In genomic region chr6:24520929-24521546, GRCh38 we compare ENCODE assay signal across 8 cellular contexts. TPM values are rescaled to one million over a fixed set of nuclear protein-coding genes. Genes with fewer than 3 reads are reported as not detected.
DNase-seq lines count a peak whose midpoint lies in the region; ATAC-seq and TF ChIP-seq lines count a peak whose summit lies in the region.

No MANE protein-coding gene starts in this region.

- no TSS peak for BruUV-seq in IMR-90 (replicated peaks; lab: Mats Ljungman, UMichigan)

- H3K56ac ChIP-seq in IMR-90 (ENCODE audit: extremely low read depth, insufficient read depth, low read length), result no peak overlapping the region

- H3K36me3 ChIP-seq in IMR-90 (ENCODE audit: control insufficient read depth, insufficient read depth, low read length) (no peaks in the 10 kb centered on the region), uterus (no peaks in the 10 kb centered on the region)

- H2AFZ ChIP-seq in IMR-90 (replicated peaks; ENCODE audit: low read length, poor library complexity), result no peak overlapping the region

- DNase-seq in NCI-H1105 treated with DMSO at 0.1 percent for 48 hours (lab: John Stamatoyannopoulos, UW) (peak; percentile 15), NCI-H1105 (lab: John Stamatoyannopoulos, UW) (no peak), IMR-90 (peak; percentile 19), uterus (no peak)
- DNase-seq in activated CD4-positive, alpha-beta T cell treated with anti-CD3 and anti-CD28 coated beads for 4 hours, result peak; percentile 23 to 28

- POLR2A ChIA-PET in IMR-90 (lab: Charles Lee; ENCODE audit: unreplicated experiment), result interaction anchor here (0.6 kb wide), 1 partner anchor 20 kb away, joined by 3 read pairs; no protein-coding TSS in a partner anchor

- CTCF ChIA-PET in IMR-90 (lab: Yijun Ruan, JAX), result interaction anchor here (0.6 to 1.2 kb wide), 8 partner anchors 11 to 161 kb away, joined by 3 to 6 read pairs (median 3); no protein-coding TSS in a partner anchor

- no peak overlapping the region for H3K14ac ChIP-seq in IMR-90 (replicated peaks; ENCODE audit: low read depth, low read length)

- WGBS in IMR-90 (ENCODE audit: extremely low coverage in 2 of 2, insufficient read length in 1 of 2), 2 experiments, result no CpG with 5 or more reads among the region's 6 CpGs

- H3K4me3 ChIP-seq in IMR-90 (ENCODE audit: insufficient read depth, low read depth, low read length) (no peak overlapping the region), uterus (no peak overlapping the region)

- H3K27me3 Mint-ChIP-seq in nephron (ENCODE audit: low read depth), result no peaks in the 10 kb centered on the region

- no peak overlapping the region for H2BK120ac ChIP-seq in IMR-90 (ENCODE audit: low read depth, low read length)

- TF ChIP-seq CTCF in IMR-90 (conservative IDR thresholded peaks at IDR 0.05; ENCODE audit: low read depth, low read length) (peak; percentile 52), nephron (IDR thresholded peaks at IDR 0.05; ENCODE audit: unreplicated experiment in 3 of 3) (peak in 2 of 3 experiments; percentile 37 to 45), uterus (IDR thresholded peaks at IDR 0.05) (peak in 1 of 4 experiments; percentile 44)

- TF ChIP-seq RAD21 in IMR-90 (IDR thresholded peaks at IDR 0.05; ENCODE audit: low read length), result peak; percentile 39

- H2AK5ac ChIP-seq in IMR-90 (ENCODE audit: low read depth, low read length), result no peak overlapping the region

- no peaks in the 10 kb centered on the region for H4K20me1 ChIP-seq in IMR-90 (ENCODE audit: insufficient read depth, low read length)

- dilution Hi-C loops in IMR-90 (cut with HindIII; ENCODE audit: low sequenced_read_pairs, unreplicated experiment), result no loop called here

- TF ChIP-seq POLR2A in IMR-90 (IDR thresholded peaks at IDR 0.05; ENCODE audit: low read depth, low read length) (no peak), uterus (IDR thresholded peaks at IDR 0.05) (no peak)

- H3K4me2 ChIP-seq in IMR-90 (ENCODE audit: low read depth, low read length), result no peak overlapping the region

- H3K27ac Mint-ChIP-seq in nephron, result no peak overlapping the region

- H2BK5ac ChIP-seq in IMR-90 (ENCODE audit: low read depth, low read length, poor library complexity, severe bottlenecking), result no peak overlapping the region

- no peak overlapping the region for H3K27ac ChIP-seq in IMR-90 (ENCODE audit: insufficient read depth, low read length)
- H3K27ac ChIP-seq in uterus, result no peak overlapping the region

- in situ Hi-C loops in IMR-90 (cut with MboI; ENCODE audit: low sequenced_read_pairs), result no loop called here

- H3K79me1 ChIP-seq in IMR-90 (ENCODE audit: low read depth in 1 of 2, low read length in 2 of 2), result no peaks in the 10 kb centered on the region

- no peak overlapping the region for H3K23ac ChIP-seq in IMR-90 (ENCODE audit: low read depth, low read length)

- H2AK9ac ChIP-seq in IMR-90 (replicated peaks; ENCODE audit: low read depth, low read length, poor library complexity), result no peak overlapping the region

- no peaks in the 10 kb centered on the region for H3K9me3 ChIP-seq in IMR-90 (ENCODE audit: control insufficient read depth, insufficient read depth, low read length)
- no peaks in the 10 kb centered on the region for H3K9me3 ChIP-seq in uterus

- no peaks in the 10 kb centered on the region for H3K4me1 ChIP-seq in IMR-90 (ENCODE audit: control insufficient read depth, insufficient read depth, low read length)
- no peaks in the 10 kb centered on the region for H3K4me1 ChIP-seq in uterus

- H4K5ac ChIP-seq in IMR-90 (ENCODE audit: low read depth, low read length), result no peak overlapping the region

- no peak overlapping the region for H4K8ac ChIP-seq in IMR-90 (ENCODE audit: low read depth in 2 of 2, low read length in 2 of 2)

- H2BK15ac ChIP-seq in IMR-90 (ENCODE audit: low read depth, low read length), result no peak overlapping the region

- H3K9me1 ChIP-seq in IMR-90 (ENCODE audit: insufficient read depth, low read length), result peaks cover 7% of the 10 kb centered on the region; the same call in 1 of the 2 replicates

- intact Hi-C loops in IMR-90 (cut with micrococcal nuclease), result loop anchor here (1.0 kb wide), 1 partner anchor 90 kb away; no protein-coding TSS in a partner anchor
- intact Hi-C loops in uterus (cut with DNase I; ENCODE audit: low total_unique reads), result no loop called here

- peaks cover 2% of the 10 kb centered on the region; the same call in 1 of the 2 replicates for H3K27me3 ChIP-seq in IMR-90 (ENCODE audit: control insufficient read depth, insufficient read depth, low read length)
- H3K27me3 ChIP-seq in uterus, result no peaks in the 10 kb centered on the region

- no peak overlapping the region for H2BK20ac ChIP-seq in IMR-90 (ENCODE audit: low read depth, low read length)

- H3K4me3 Mint-ChIP-seq in nephron, result no peak overlapping the region

- no peak overlapping the region for H3K9ac ChIP-seq in IMR-90 (ENCODE audit: low read depth, low read length)

- peaks cover 21% of the 10 kb centered on the region for H3K36me3 Mint-ChIP-seq in nephron (ENCODE audit: low read depth)

- H3K4me1 Mint-ChIP-seq in nephron, result peaks cover 6% of the 10 kb centered on the region

- ATAC-seq in GM21528 (IDR thresholded peaks at IDR 0.05; ENCODE audit: low FRiP score, unreplicated experiment), result peak; percentile 44
- ATAC-seq in IMR-90 (ENCODE audit: low read depth), result peak; percentile 98
- ATAC-seq in esophagus mucosa, result peak; percentile 69

- H3K9me3 Mint-ChIP-seq in nephron, result no peaks in the 10 kb centered on the region

- H3K18ac ChIP-seq in IMR-90 (ENCODE audit: low read depth, low read length), result no peak overlapping the region

- no peak overlapping the region for H3K4ac ChIP-seq in IMR-90 (ENCODE audit: low read depth, low read length)

- H4K91ac ChIP-seq in IMR-90 (ENCODE audit: insufficient read depth, low read depth, low read length), result no peak overlapping the region

TF ChIP-seq in IMR-90, 13 proteins besides CTCF, POLR2A, EP300 and RAD21:
- TF ChIP-seq FOS (IDR thresholded peaks at IDR 0.05; ENCODE audit: low read depth, low read length) (no peak), ELK1 (IDR thresholded peaks at IDR 0.05; ENCODE audit: borderline replicate concordance, low read depth, low read length) (no peak), BHLHE40 (IDR thresholded peaks at IDR 0.05; ENCODE audit: low read depth, low read length) (no peak)

RNA-seq across cellular contexts. Expression of gene ALDH5A1, which starts 26.3 kb away (rescaled TPM):
- total RNA-seq in IMR-90 (2012; rRNA removed), result 0.28 and 0.36 TPM in 2 replicates
- 0.46 and 0.48 TPM in 2 replicates for polyA plus RNA-seq in IMR-90 (2012; rRNA removed)
- 0.13 and 0.26 TPM in 2 replicates for polyA plus RNA-seq in IMR-90 (2012; cell fraction: cytosol; rRNA removed)
- polyA plus RNA-seq in IMR-90 (2012; cell fraction: nucleus; rRNA removed; ENCODE audit: low replicate concordance), result 0.25 and 0.45 TPM in 2 replicates
- 13.4 TPM for total RNA-seq in esophagus mucosa
- 10 to 100 TPM in 1 of 4 donors, 1 to 10 TPM in 3; 6.8 to 12.4 (median 9.1) TPM for total RNA-seq in uterus

RNA-seq across cellular contexts. Expression of gene GPLD1, which starts 31.7 kb away (rescaled TPM):
- total RNA-seq in IMR-90 (2012; rRNA removed) (0.18 and 0.28 TPM in 2 replicates), esophagus mucosa (1.4 TPM), uterus (1 to 10 TPM in 3 of 4 donors, under 1 TPM in 1; under 0.01 to 6.5 (median 3.7) TPM)
- polyA plus RNA-seq in IMR-90 (2012; rRNA removed), result 0.05 and 0.11 TPM in 2 replicates
- 0.05 and 0.21 TPM in 2 replicates for polyA plus RNA-seq in IMR-90 (2012; cell fraction: cytosol; rRNA removed)
- 0.11 and 0.12 TPM in 2 replicates for polyA plus RNA-seq in IMR-90 (2012; cell fraction: nucleus; rRNA removed; ENCODE audit: low replicate concordance)

Comparison
In these comparisons a context has a peak if more than half of its experiments do, and no peak if none do; other contexts are left out.
1. DNase-seq: peak in NCI-H1105 treated with DMSO at 0.1 percent for 48 hours (single experiment), IMR-90 (single experiment) and activated CD4-positive, alpha-beta T cell treated with anti-CD3 and anti-CD28 coated beads for 4 hours (2 of 2); none in NCI-H1105 (single experiment) and uterus (0 of 2).
2. ATAC-seq: peak in every context shown above with its lines; median percentile 98 in IMR-90; 69 in esophagus mucosa; 44 in GM21528.